ENCODE assay signal across 24 cellular contexts in the genomic region with DNA sequence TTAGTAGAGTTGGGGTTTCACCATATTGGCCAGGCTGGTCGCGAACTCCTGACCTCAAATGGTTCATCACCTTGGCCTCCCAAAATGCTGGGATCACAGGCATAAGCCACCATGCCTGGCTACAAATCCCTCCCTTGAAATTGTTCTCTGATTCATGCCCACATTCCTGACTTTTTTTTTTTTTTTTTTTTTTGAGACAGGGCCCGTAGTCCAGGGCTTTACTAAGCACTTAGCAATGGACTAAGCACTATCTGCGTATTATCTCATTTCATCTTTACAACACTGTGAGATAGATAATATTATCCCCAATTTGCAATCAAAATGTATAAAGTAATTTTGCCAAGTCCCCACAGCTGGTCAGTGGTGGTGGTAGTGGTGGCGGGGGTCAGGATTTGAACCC. TPM values are rescaled to one million over a fixed set of nuclear protein-coding genes. Genes with fewer than 3 reads are reported as not detected.
DNase-seq lines count a peak whose midpoint lies in the region; ATAC-seq and TF ChIP-seq lines count a peak whose summit lies in the region.
"Had no signal": no experiment of that assay in that cellular context is flagged by ENCODE, and none has a peak within 500 bp of the region (broad histone marks: within the 10 kb centered on the region; RNA-seq: fewer than 3 reads in every experiment).

No MANE protein-coding gene starts in this region.

- no peak for TF ChIP-seq CTCF in glutamatergic neuron (IDR thresholded peaks at IDR 0.05; ENCODE audit: partially characterized antibody, unreplicated experiment)

- POLR2A ChIA-PET in naive thymus-derived CD4-positive, alpha-beta T cell (lab: Charles Lee): no interaction called here

- H3K36me3 Mint-ChIP-seq in glutamatergic neuron (ENCODE audit: unreplicated experiment): peaks cover 15% of the 10 kb centered on the region
- H3K36me3 Mint-ChIP-seq in naive thymus-derived CD4-positive, alpha-beta T cell: peaks cover 0 to 7% (median 7%) of the 10 kb centered on the region in 5 donors
- H3K36me3 Mint-ChIP-seq: CD4-positive, CD25-positive, alpha-beta regulatory T cell had no signal

- H3K9me3 ChIP-seq in GM23248 (ENCODE audit: low read depth): no peaks in the 10 kb centered on the region
- peaks cover 0 to 5% (median 0%) of the 10 kb centered on the region in 3 experiments for H3K9me3 ChIP-seq in naive thymus-derived CD4-positive, alpha-beta T cell (ENCODE audit: control insufficient read depth in 2 of 3, low read length in 3 of 3)
- H3K9me3 ChIP-seq: BE2C had no signal

- H2AFZ ChIP-seq in GM23248: no peak overlapping the region

- CTCF ChIA-PET in naive thymus-derived CD4-positive, alpha-beta T cell (lab: Charles Lee): no interaction called here

- no peak overlapping the region for H3K4me3 ChIP-seq in GM23248
- H3K4me3 ChIP-seq in naive thymus-derived CD4-positive, alpha-beta T cell (ENCODE audit: low read length): no peak overlapping the region
- H3K4me3 ChIP-seq: K562 had no signal

- peaks cover 15% of the 10 kb centered on the region; the same call in 1 of the 2 replicates for H3K27me3 ChIP-seq in GM23248 (replicated peaks; ENCODE audit: insufficient read depth)
- H3K27me3 ChIP-seq in naive thymus-derived CD4-positive, alpha-beta T cell (ENCODE audit: control insufficient read depth in 2 of 2, insufficient read depth in 2 of 2, low read length in 2 of 2): no peaks in the 10 kb centered on the region
- H3K27me3 ChIP-seq: BE2C had no signal

- H3K79me2 ChIP-seq in GM23248 (ENCODE audit: insufficient read depth): no peaks in the 10 kb centered on the region

- no peak overlapping the region for H3K9ac ChIP-seq in GM23248

- no peak for ATAC-seq in activated CD4-positive, CD25-positive, alpha-beta regulatory T cell treated with anti-CD3 and anti-CD28 coated beads, Interleukin-2, amount 50 U/mL, for 24 hours
- no peak for ATAC-seq in naive thymus-derived CD4-positive, alpha-beta T cell
- ATAC-seq: K562 had no signal

- intact Hi-C loops in posterior vena cava (cut with DNase I): no loop called here
- intact Hi-C loops in naive thymus-derived CD4-positive, alpha-beta T cell (cut with micrococcal nuclease): no loop called here

- no peak overlapping the region for H3K27ac Mint-ChIP-seq in glutamatergic neuron (ENCODE audit: unreplicated experiment)
- H3K27ac Mint-ChIP-seq in naive thymus-derived CD4-positive, alpha-beta T cell: no peak overlapping the region
- H3K27ac Mint-ChIP-seq: CD4-positive, CD25-positive, alpha-beta regulatory T cell; CD8-positive, alpha-beta memory T cell had no signal

- no peak overlapping the region for H3K27ac ChIP-seq in GM23248
- H3K27ac ChIP-seq in naive thymus-derived CD4-positive, alpha-beta T cell (ENCODE audit: low read depth, low read length): no peak overlapping the region
- H3K27ac ChIP-seq: HL-60 had no signal

- H3F3A ChIP-seq in GM23248 (ENCODE audit: insufficient read depth): no peaks in the 10 kb centered on the region

- H3K9me2 ChIP-seq in GM23248 (ENCODE audit: insufficient read depth): no peaks in the 10 kb centered on the region

- peaks cover 17% of the 10 kb centered on the region for H3K4me1 Mint-ChIP-seq in glutamatergic neuron (ENCODE audit: low read depth, unreplicated experiment)
- H3K4me1 Mint-ChIP-seq in naive thymus-derived CD4-positive, alpha-beta T cell: no peaks in the 10 kb centered on the region
- H3K4me1 Mint-ChIP-seq: CD8-positive, alpha-beta memory T cell had no signal

- H4K20me1 ChIP-seq in GM23248 (ENCODE audit: insufficient read depth): no peaks in the 10 kb centered on the region

- H3K4me2 ChIP-seq in GM23248 (ENCODE audit: unreplicated experiment): no peak overlapping the region

- peak overlapping the region; percentile 59 for H3K4me3 Mint-ChIP-seq in glutamatergic neuron (ENCODE audit: unreplicated experiment)
- no peak overlapping the region for H3K4me3 Mint-ChIP-seq in naive thymus-derived CD4-positive, alpha-beta T cell
- H3K4me3 Mint-ChIP-seq: CD4-positive, CD25-positive, alpha-beta regulatory T cell; CD8-positive, alpha-beta memory T cell; H9 had no signal

- H3K4me1 ChIP-seq in GM23248 (ENCODE audit: insufficient read depth): no peaks in the 10 kb centered on the region
- no peaks in the 10 kb centered on the region for H3K4me1 ChIP-seq in naive thymus-derived CD4-positive, alpha-beta T cell (ENCODE audit: control insufficient read depth in 2 of 2, insufficient read depth in 2 of 2, low read length in 2 of 2)
- H3K4me1 ChIP-seq: BE2C had no signal

- DNase-seq in AG20443 (ENCODE audit: low spot score) (peak; percentile 53), GM23248 (peak; percentile 56), glutamatergic neuron (no peak), posterior vena cava (ENCODE audit: low spot score) (peak; percentile 0), Kasumi-1 (lab: John Stamatoyannopoulos, UW) (no peak), glomerular visceral epithelial cell (ENCODE audit: extremely low spot score) (no peak)
- no peak for DNase-seq in naive thymus-derived CD4-positive, alpha-beta T cell
- DNase-seq: 8988T; BE2C; C1 segment of cervical spinal cord; CD4-positive, CD25-positive, alpha-beta regulatory T cell; CD8-positive, alpha-beta memory T cell; COR-L47; DMS 273 treated with DMSO at 0.1 percent for 48 hours; DMS53; DND-41; GDM1; H9; IMR-90 had no signal

- in situ Hi-C loops in GM23248 (cut with MboI): no loop called here

- 72 to 76% methylated on average over 5 of the region's 5 CpGs for WGBS in GM23248 (ENCODE audit: low coverage in 1 of 2, low lambda C conversion rate in 2 of 2, missing lambda C conversion rate in 2 of 2), 2 experiments

- peaks cover 16% of the 10 kb centered on the region for H3K9me3 Mint-ChIP-seq in glutamatergic neuron (ENCODE audit: unreplicated experiment)
- H3K9me3 Mint-ChIP-seq in naive thymus-derived CD4-positive, alpha-beta T cell: peaks cover 1 to 12% (median 8%) of the 10 kb centered on the region in 11 donors

- peaks cover 5% of the 10 kb centered on the region for H3K27me3 Mint-ChIP-seq in glutamatergic neuron (ENCODE audit: unreplicated experiment)
- peaks cover 12 to 18% (median 15%) of the 10 kb centered on the region in 5 donors for H3K27me3 Mint-ChIP-seq in naive thymus-derived CD4-positive, alpha-beta T cell

- H3K36me3 ChIP-seq in GM23248 (ENCODE audit: low read depth): no peaks in the 10 kb centered on the region
- no peaks in the 10 kb centered on the region for H3K36me3 ChIP-seq in naive thymus-derived CD4-positive, alpha-beta T cell (ENCODE audit: control insufficient read depth in 2 of 3, insufficient read depth in 3 of 3, low read length in 3 of 3)
- H3K36me3 ChIP-seq: BE2C had no signal

RNA-seq across cellular contexts. Expression of a gene that starts 58.9 kb away (rescaled TPM):
- not detected in 2 replicates for total RNA-seq in GM23248 (2014; rRNA removed; shearing (Covaris generic))
- polyA plus RNA-seq in GM23248 (2016; fragmentation: Nextera tagmentation; extraction: Ambion mirVana): not detected in 2 replicates
- 0.10 TPM for total RNA-seq in glutamatergic neuron (ENCODE audit: unreplicated experiment)
- not detected for total RNA-seq in posterior vena cava
- total RNA-seq in naive thymus-derived CD4-positive, alpha-beta T cell: under 1 TPM in 3 of 5 experiments, not detected in 2; 0.05 to 0.19 (median 0.08) TPM
- polyA plus RNA-seq in naive thymus-derived CD4-positive, alpha-beta T cell: under 1 TPM; 0.08 to 0.46 TPM
- total RNA-seq: A673; CD4-positive, CD25-positive, alpha-beta regulatory T cell; CD8-positive, alpha-beta memory T cell; H9; IMR-90; K562 had no signal
- polyA plus RNA-seq: AG04450; CD8-positive, alpha-beta memory T cell; IMR-90; K562 had no signal

Comparison
In these comparisons a context has a peak if more than half of its experiments do, and no peak if none do; other contexts are left out.
1. DNase-seq: peak in AG20443 (single experiment), GM23248 (single experiment) and posterior vena cava (single experiment); none in glutamatergic neuron (single experiment), Kasumi-1 (0 of 2), glomerular visceral epithelial cell (single experiment) and naive thymus-derived CD4-positive, alpha-beta T cell (0 of 9).